9 cellular contexts compared by ENCODE assay signal in genomic region chr5:6704361-6704851, GRCh38. TPM values are rescaled to one million over a fixed set of nuclear protein-coding genes. Genes with fewer than 3 reads are reported as not detected.
DNase-seq lines count a peak whose midpoint lies in the region; ATAC-seq lines count a peak whose summit lies in the region.
"Had no signal": no experiment of that assay in that cellular context is flagged by ENCODE, and none has a peak within 500 bp of the region (broad histone marks: within the 10 kb centered on the region; RNA-seq: fewer than 3 reads in every experiment).

No MANE protein-coding gene starts in this region.

- H2AFZ ChIP-seq in ACC112 (ENCODE audit: low read length, unreplicated experiment): peak overlapping the region; percentile 39

- no peak for ATAC-seq in GM21529 (IDR thresholded peaks at IDR 0.05; ENCODE audit: unreplicated experiment)

- peaks cover 12% of the 10 kb centered on the region for H3K27me3 ChIP-seq in ACC112 (ENCODE audit: insufficient read depth, low read length)

- H3K4me1 ChIP-seq in ACC112 (ENCODE audit: control insufficient read depth, insufficient read depth, low read length, unreplicated experiment): peaks cover 21% of the 10 kb centered on the region

- no peaks in the 10 kb centered on the region for H3K79me2 ChIP-seq in ACC112 (ENCODE audit: control insufficient read depth, insufficient read depth, low read length, unreplicated experiment)

- peak; percentile 96 for DNase-seq in NOMO-1 treated with DMSO at 0.1 percent for 48 hours (lab: John Stamatoyannopoulos, UW; ENCODE audit: unreplicated experiment)
- DNase-seq in dermis microvascular lymphatic vessel endothelial cell (ENCODE audit: low read depth in 2 of 2): peak; percentile 60 to 80
- peak; percentile 46 for DNase-seq in mucosa of gallbladder (ENCODE audit: low spot score)
- no peak for DNase-seq in NCI-H146 treated with DMSO at 0.1 percent for 48 hours (lab: John Stamatoyannopoulos, UW; ENCODE audit: unreplicated experiment)
- no peak for DNase-seq in superior temporal gyrus (ENCODE audit: extremely low spot score)
- DNase-seq in SKM-1 treated with dmso at 0.1 percent for 144 hours (lab: John Stamatoyannopoulos, UW; ENCODE audit: unreplicated experiment): no peak
- DNase-seq: CD4-positive, CD25-positive, alpha-beta regulatory T cell had no signal

- H3K27ac ChIP-seq in ACC112 (ENCODE audit: low read depth, low read length): peak overlapping the region; percentile 51

- peak overlapping the region; percentile 35; the same call in 1 of the 2 replicates for H3K4me3 ChIP-seq in ACC112 (ENCODE audit: low read depth, low read length)

- H3K36me3 ChIP-seq in ACC112 (ENCODE audit: insufficient read depth, low read length): no peaks in the 10 kb centered on the region

RNA-seq across cellular contexts. Expression of gene TENT4A, which starts 8.8 kb away (rescaled TPM):
- total RNA-seq in dermis microvascular lymphatic vessel endothelial cell (6.9 and 8.0 TPM in 2 replicates), mucosa of gallbladder (19.8 TPM)

Comparison
In these comparisons a context has a peak if more than half of its experiments do, and no peak if none do; other contexts are left out.
1. DNase-seq: peak in NOMO-1 treated with DMSO at 0.1 percent for 48 hours (single experiment), dermis microvascular lymphatic vessel endothelial cell (2 of 2) and mucosa of gallbladder (single experiment); none in NCI-H146 treated with DMSO at 0.1 percent for 48 hours (single experiment), superior temporal gyrus (single experiment) and SKM-1 treated with dmso at 0.1 percent for 144 hours (single experiment).